In the genomic region with DNA sequence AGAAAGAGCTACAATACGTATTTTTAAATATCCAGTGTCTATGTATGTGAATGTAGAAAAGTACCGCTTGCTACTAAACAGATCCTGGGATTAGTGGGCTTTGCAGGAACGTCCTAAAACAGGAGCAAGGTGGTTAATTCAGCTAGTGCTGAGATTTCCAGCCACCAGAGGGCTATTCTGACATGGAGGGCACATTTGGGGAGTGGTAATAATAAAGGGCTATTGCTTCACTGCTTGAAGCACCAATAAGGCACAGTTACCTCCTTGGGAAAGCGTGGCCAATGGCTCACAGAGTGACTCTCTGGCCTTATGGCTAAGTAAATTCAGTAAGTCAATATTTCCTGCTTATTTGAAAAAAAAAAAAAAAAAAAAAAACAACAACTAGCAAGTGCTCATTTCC, we compare ENCODE assay signal across 20 cellular contexts.
DNase-seq lines count a peak whose midpoint lies in the region; ATAC-seq and TF ChIP-seq lines count a peak whose summit lies in the region.
"Had no signal": no experiment of that assay in that cellular context is flagged by ENCODE, and none has a peak within 500 bp of the region (broad histone marks: within the 10 kb centered on the region; RNA-seq: fewer than 3 reads in every experiment).

No MANE protein-coding gene starts in this region.

- peak; percentile 59 for ATAC-seq in mucosa of descending colon
- no peak for ATAC-seq in HG02610 (IDR thresholded peaks at IDR 0.05; ENCODE audit: unreplicated experiment)
- ATAC-seq: activated CD4-positive, alpha-beta T cell treated with anti-CD3 and anti-CD28 coated beads for 36 hours had no signal

- TF ChIP-seq POLR2A in Peyer's patch (IDR thresholded peaks at IDR 0.05) = no peak

- TF ChIP-seq CTCF in GM10266 (IDR thresholded peaks at IDR 0.05; ENCODE audit: control insufficient read depth, insufficient read depth, low read depth, missing control alignments) (peak; percentile 8), colonic mucosa (IDR thresholded peaks at IDR 0.05) (no peak), mucosa of descending colon (IDR thresholded peaks at IDR 0.05) (no peak), glutamatergic neuron (IDR thresholded peaks at IDR 0.05; ENCODE audit: partially characterized antibody, unreplicated experiment) (no peak), Peyer's patch (IDR thresholded peaks at IDR 0.05) (peak in 3 of 6 experiments; percentile 25 to 45 (median 40))

- H3K4me2 ChIP-seq in Karpas-422 (ENCODE audit: low read depth, low read length, poor library complexity, severe bottlenecking) = no peak overlapping the region
- H3K4me2 ChIP-seq: BLaER1 treated with 17β-estradiol and CSF1 and Interleukin-3, amounts not matched to agents 10 nM and 100 nM had no signal

- no peaks in the 10 kb centered on the region for H3K79me2 ChIP-seq in Karpas-422 (ENCODE audit: low read length)

- H3K4me3 ChIP-seq in Karpas-422 (ENCODE audit: low read length) (no peak overlapping the region), colonic mucosa (no peak overlapping the region), mucosa of descending colon (no peak overlapping the region), Peyer's patch (no peak overlapping the region)
- H3K4me3 ChIP-seq: BLaER1 treated with 17β-estradiol and CSF1 and Interleukin-3, amounts not matched to agents 10 nM and 100 nM; body of pancreas; lung had no signal

- DNase-seq in GM10266 (ENCODE audit: extremely low spot score) (no peak), Karpas-422 (peak; percentile 46), colonic mucosa (peak; percentile 68), mucosa of descending colon (peak in 2 of 3 donors; percentile 43 to 50), glutamatergic neuron (no peak), Peyer's patch (no peak)
- no peak for DNase-seq in activated CD4-positive, CD25-positive, alpha-beta regulatory T cell treated with anti-CD3 and anti-CD28 coated beads, Interleukin-2, amount 50 U/mL, for 72 hours
- DNase-seq: activated CD4-positive, alpha-beta T cell treated with anti-CD3 and anti-CD28 coated beads for 36 hours; activated CD8-positive, alpha-beta memory T cell treated with anti-CD3 and anti-CD28 coated beads, Interleukin-2, amount 50 U/mL, for 48 hours; activated naive CD4-positive, alpha-beta T cell treated with Interleukin-2 at 50 U/mL for 16 hours; body of pancreas; DMS79; NCI-H2171; retina; Right ventricle myocardium superior; T-helper 2 cell had no signal

- H3K9me3 ChIP-seq in Karpas-422 (ENCODE audit: low read length) (no peaks in the 10 kb centered on the region), colonic mucosa (no peaks in the 10 kb centered on the region), mucosa of descending colon (no peaks in the 10 kb centered on the region), Peyer's patch (no peaks in the 10 kb centered on the region)
- H3K9me3 ChIP-seq: BLaER1 treated with 17β-estradiol and CSF1 and Interleukin-3, amounts not matched to agents 10 nM and 100 nM; body of pancreas had no signal

- H3K4me1 ChIP-seq in Karpas-422 (ENCODE audit: low read length) = no peaks in the 10 kb centered on the region
- H3K4me1 ChIP-seq in colonic mucosa = peaks cover 6% of the 10 kb centered on the region
- H3K4me1 ChIP-seq in mucosa of descending colon (ENCODE audit: low read depth) = peaks cover 47% of the 10 kb centered on the region
- peaks cover 0 to 4% (median 0%) of the 10 kb centered on the region in 4 donors for H3K4me1 ChIP-seq in Peyer's patch

- H3K9ac ChIP-seq in Karpas-422 (ENCODE audit: low read length) = no peak overlapping the region
- peak overlapping the region in 1 of 2 donors; percentile 30 for H3K9ac ChIP-seq in colonic mucosa (ENCODE audit: low read depth in 2 of 2, low read length in 2 of 2)
- H3K9ac ChIP-seq: BLaER1 treated with 17β-estradiol and CSF1 and Interleukin-3, amounts not matched to agents 10 nM and 100 nM had no signal

- no peaks in the 10 kb centered on the region for H4K20me1 ChIP-seq in Karpas-422 (ENCODE audit: insufficient read depth, low read depth, low read length)
- H4K20me1 ChIP-seq: BLaER1 treated with 17β-estradiol and CSF1 and Interleukin-3, amounts not matched to agents 10 nM and 100 nM had no signal

- no peaks in the 10 kb centered on the region for H3K9me2 ChIP-seq in Karpas-422 (replicated peaks; ENCODE audit: insufficient read depth, low read length)

- H3K9me3 Mint-ChIP-seq in glutamatergic neuron (ENCODE audit: unreplicated experiment) = peaks cover 19% of the 10 kb centered on the region
- H3K9me3 Mint-ChIP-seq: nephron had no signal

- no peak overlapping the region for H3K27ac Mint-ChIP-seq in glutamatergic neuron (ENCODE audit: unreplicated experiment)
- H3K27ac Mint-ChIP-seq: activated CD4-positive, alpha-beta T cell treated with anti-CD3 and anti-CD28 coated beads for 36 hours had no signal

- no peak overlapping the region for H2AFZ ChIP-seq in Karpas-422 (ENCODE audit: low read length)

- H3K27me3 ChIP-seq in Karpas-422 (ENCODE audit: low read length) = no peaks in the 10 kb centered on the region
- H3K27me3 ChIP-seq in colonic mucosa = no peaks in the 10 kb centered on the region
- H3K27me3 ChIP-seq in Peyer's patch = no peaks in the 10 kb centered on the region
- H3K27me3 ChIP-seq: BLaER1 treated with 17β-estradiol and CSF1 and Interleukin-3, amounts not matched to agents 10 nM and 100 nM; body of pancreas had no signal

- H3K36me3 ChIP-seq in Karpas-422 (ENCODE audit: insufficient read depth, low read length) = no peaks in the 10 kb centered on the region
- H3K36me3 ChIP-seq in colonic mucosa = no peaks in the 10 kb centered on the region
- H3K36me3 ChIP-seq in mucosa of descending colon (ENCODE audit: low read depth) = no peaks in the 10 kb centered on the region
- peaks cover 0 to 9% (median 0%) of the 10 kb centered on the region in 3 donors for H3K36me3 ChIP-seq in Peyer's patch

- intact Hi-C loops in colonic mucosa (cut with DNase I) (loop anchor here (10.0 kb wide), 1 partner anchor 108 kb away; no protein-coding TSS in a partner anchor), mucosa of descending colon (cut with DNase I, micrococcal nuclease) (loop anchor here in 1 of 2 donors (5.0 kb wide), 1 partner anchor 285 kb away; the partner anchor contains the start of gene APP)

- H3K27me3 Mint-ChIP-seq in glutamatergic neuron (ENCODE audit: unreplicated experiment) = peaks cover 15% of the 10 kb centered on the region
- H3K27me3 Mint-ChIP-seq: activated CD4-positive, alpha-beta T cell treated with anti-CD3 and anti-CD28 coated beads for 36 hours had no signal

- no peak overlapping the region for H3K4me3 Mint-ChIP-seq in glutamatergic neuron (ENCODE audit: unreplicated experiment)
- H3K4me3 Mint-ChIP-seq: activated CD4-positive, alpha-beta T cell treated with anti-CD3 and anti-CD28 coated beads for 36 hours; nephron had no signal

- H3K27ac ChIP-seq in Karpas-422 (ENCODE audit: low read length) (no peak overlapping the region), colonic mucosa (peak overlapping the region; percentile 83), Peyer's patch (peak overlapping the region in 1 of 4 donors; percentile 46)
- H3K27ac ChIP-seq: BLaER1 treated with 17β-estradiol and CSF1 and Interleukin-3, amounts not matched to agents 10 nM and 100 nM had no signal

- peaks cover 34% of the 10 kb centered on the region for H3K36me3 Mint-ChIP-seq in glutamatergic neuron (ENCODE audit: unreplicated experiment)

- peaks cover 6% of the 10 kb centered on the region for H3K4me1 Mint-ChIP-seq in glutamatergic neuron (ENCODE audit: low read depth, unreplicated experiment)
- H3K4me1 Mint-ChIP-seq: activated CD4-positive, alpha-beta T cell treated with anti-CD3 and anti-CD28 coated beads for 36 hours had no signal

Comparison
In these comparisons a context has a peak if more than half of its experiments do, and no peak if none do; other contexts are left out.
1. DNase-seq: peak in Karpas-422 (single experiment), colonic mucosa (single experiment) and mucosa of descending colon (2 of 3); none in GM10266 (single experiment), glutamatergic neuron (single experiment), activated CD4-positive, CD25-positive, alpha-beta regulatory T cell treated with anti-CD3 and anti-CD28 coated beads, Interleukin-2, amount 50 U/mL, for 72 hours (single experiment) and Peyer's patch (0 of 3).